13 cellular contexts compared by ENCODE assay signal in genomic region chr11:21612326-21612725, GRCh38.
DNase-seq lines count a peak whose midpoint lies in the region; TF ChIP-seq lines count a peak whose summit lies in the region.
"Had no signal": no experiment of that assay in that cellular context is flagged by ENCODE, and none has a peak within 500 bp of the region (broad histone marks: within the 10 kb centered on the region; RNA-seq: fewer than 3 reads in every experiment).

No MANE protein-coding gene starts in this region.

- TF ChIP-seq POLR2A in transverse colon (IDR thresholded peaks at IDR 0.05), result no peak

- H3K4me3 ChIP-seq in GM08714 (ENCODE audit: low read length), result peak overlapping the region; percentile 25; the same call in 1 of the 2 replicates
- no peak overlapping the region for H3K4me3 ChIP-seq in OCI-LY1 (ENCODE audit: low read depth, low read length, poor library complexity, severe bottlenecking)
- H3K4me3 ChIP-seq in endodermal cell (ENCODE audit: low read length), result peak overlapping the region; percentile 44
- no peak overlapping the region for H3K4me3 ChIP-seq in transverse colon
- H3K4me3 ChIP-seq: A549 had no signal

- DNase-seq in endodermal cell (peak; percentile 53), HuH-7 (ENCODE audit: low spot score) (no peak), transverse colon (no peak), NCI-H1694 treated with DMSO at 0.1 percent for 48 hours (lab: John Stamatoyannopoulos, UW) (no peak), NCI-H2227 (lab: John Stamatoyannopoulos, UW; ENCODE audit: unreplicated experiment) (no peak)
- DNase-seq: CD4-positive, alpha-beta T cell; DMS79 treated with DMSO at 0.1 percent for 48 hours; GF-D8; IMR-90; KBM-7 had no signal

- 48 to 76% methylated on average over 2 to 3 of the region's 3 CpGs for WGBS in endodermal cell (ENCODE audit: insufficient coverage in 1 of 2, insufficient read length in 1 of 2), 2 experiments
- WGBS in transverse colon (ENCODE audit: low coverage in 1 of 2), 2 donors, result 52 to 60% methylated on average over 1 to 3 of the region's 3 CpGs

- no peaks in the 10 kb centered on the region for H3K9me2 ChIP-seq in OCI-LY1 (ENCODE audit: low read depth, low read length)

- H3K4me1 ChIP-seq in OCI-LY1 (ENCODE audit: insufficient read depth, low read length, severe bottlenecking) (peaks cover 4% of the 10 kb centered on the region), endodermal cell (ENCODE audit: control insufficient read depth, insufficient read depth, low read length) (peaks cover 21% of the 10 kb centered on the region), transverse colon (no peaks in the 10 kb centered on the region)
- H3K4me1 ChIP-seq: A549 had no signal

- intact Hi-C loops in transverse colon (cut with DNase I; ENCODE audit: low total_unique reads), result no loop called here

- peaks cover 29% of the 10 kb centered on the region for H3K4me1 Mint-ChIP-seq in endodermal cell

- no peaks in the 10 kb centered on the region for H3K36me3 Mint-ChIP-seq in endodermal cell (ENCODE audit: low read depth)

- peak overlapping the region; percentile 62 for H3K27ac ChIP-seq in OCI-LY1 (ENCODE audit: low read depth, low read length, poor library complexity, severe bottlenecking)
- H3K27ac ChIP-seq in endodermal cell (ENCODE audit: low read depth, low read length), result no peak overlapping the region
- H3K27ac ChIP-seq in transverse colon, result no peak overlapping the region
- H3K27ac ChIP-seq: A549 had no signal

- H4K20me1 ChIP-seq in OCI-LY1 (ENCODE audit: insufficient read depth, low read length), result no peaks in the 10 kb centered on the region

- no peaks in the 10 kb centered on the region for H3K27me3 Mint-ChIP-seq in endodermal cell (ENCODE audit: insufficient read depth)
- H3K27me3 Mint-ChIP-seq: CD4-positive, alpha-beta T cell had no signal

- no peaks in the 10 kb centered on the region for H3F3A ChIP-seq in OCI-LY1 (ENCODE audit: insufficient read depth, low read length)

- no peak for TF ChIP-seq EP300 in transverse colon (IDR thresholded peaks at IDR 0.05; ENCODE audit: low read depth)

- H3K9ac ChIP-seq in OCI-LY1 (ENCODE audit: low read length) (no peak overlapping the region), endodermal cell (ENCODE audit: extremely low read depth, low read length, poor library complexity, severe bottlenecking) (peak overlapping the region; percentile 21)

- no peak for TF ChIP-seq CTCF in OCI-LY1 (IDR thresholded peaks at IDR 0.05; ENCODE audit: low read length)
- TF ChIP-seq CTCF in endodermal cell (conservative IDR thresholded peaks at IDR 0.05), result no peak
- TF ChIP-seq CTCF in transverse colon (IDR thresholded peaks at IDR 0.05), result no peak

- H3K9me3 Mint-ChIP-seq in endodermal cell, result peaks cover 6% of the 10 kb centered on the region

- H3K4me3 Mint-ChIP-seq in endodermal cell, result no peak overlapping the region
- H3K4me3 Mint-ChIP-seq: CD4-positive, alpha-beta T cell had no signal

- in situ Hi-C loops in transverse colon (cut with MboI; ENCODE audit: low pct_ligation_motif_present in 1 of 4, low pct_unique_long_range_greater_than_20kb in 1 of 4, low sequenced_read_pairs in 3 of 4), result no loop called here

- no peaks in the 10 kb centered on the region for H3K9me3 ChIP-seq in OCI-LY1 (ENCODE audit: low read length)
- H3K9me3 ChIP-seq in endodermal cell (ENCODE audit: control insufficient read depth, low read length), result no peaks in the 10 kb centered on the region
- H3K9me3 ChIP-seq in transverse colon, result no peaks in the 10 kb centered on the region
- H3K9me3 ChIP-seq: A549 had no signal

- no peaks in the 10 kb centered on the region for H3K36me3 ChIP-seq in OCI-LY1 (ENCODE audit: insufficient read depth, low read length)
- no peaks in the 10 kb centered on the region for H3K36me3 ChIP-seq in endodermal cell (ENCODE audit: control insufficient read depth, insufficient read depth, low read length)
- no peaks in the 10 kb centered on the region for H3K36me3 ChIP-seq in transverse colon

- no peak overlapping the region for H2AFZ ChIP-seq in OCI-LY1 (ENCODE audit: low read length)

- H3K4me2 ChIP-seq in OCI-LY1 (ENCODE audit: low read length), result no peak overlapping the region
- H3K4me2 ChIP-seq: A549 had no signal

- H3K27me3 ChIP-seq in OCI-LY1 (ENCODE audit: insufficient read depth, low read length) (no peaks in the 10 kb centered on the region), endodermal cell (ENCODE audit: control insufficient read depth, insufficient read depth, low read length, poor library complexity, severe bottlenecking) (no peaks in the 10 kb centered on the region), transverse colon (no peaks in the 10 kb centered on the region)

- H3K27ac Mint-ChIP-seq in endodermal cell, result peak overlapping the region; percentile 45
- H3K27ac Mint-ChIP-seq: CD4-positive, alpha-beta T cell had no signal

- H3K79me2 ChIP-seq in OCI-LY1 (ENCODE audit: insufficient read depth, low read length), result no peaks in the 10 kb centered on the region

Comparison
In these comparisons a context has a peak if more than half of its experiments do, and no peak if none do; other contexts are left out.
1. H3K4me3 ChIP-seq: peak in GM08714 (single experiment) and endodermal cell (single experiment); none in OCI-LY1 (single experiment) and transverse colon (0 of 4).